Comparison of ENCODE assay signal across 10 cellular contexts in genomic region chr5:149544199-149544472, GRCh38. TPM values are rescaled to one million over a fixed set of nuclear protein-coding genes. Genes with fewer than 3 reads are reported as not detected.
DNase-seq lines count a peak whose midpoint lies in the region; ATAC-seq and TF ChIP-seq lines count a peak whose summit lies in the region.
"Had no signal": no experiment of that assay in that cellular context is flagged by ENCODE, and none has a peak within 500 bp of the region (broad histone marks: within the 10 kb centered on the region; RNA-seq: fewer than 3 reads in every experiment).

No MANE protein-coding gene starts in this region.

- H3K36me3 ChIP-seq in cardiac muscle cell (peaks cover 39% of the 10 kb centered on the region), upper lobe of right lung (peaks cover 59% of the 10 kb centered on the region)

- no peak for ATAC-seq in Right ventricle myocardium superior (ENCODE audit: poor library complexity)
- ATAC-seq in natural killer cell: peak in 1 of 3 donors; percentile 67
- peak; percentile 62 for ATAC-seq in upper lobe of right lung
- ATAC-seq in activated CD4-positive, alpha-beta T cell treated with anti-CD3 and anti-CD28 coated beads for 36 hours: no peak
- no peak for ATAC-seq in GM19324 (IDR thresholded peaks at IDR 0.05; ENCODE audit: low FRiP score, unreplicated experiment)

- no peaks in the 10 kb centered on the region for H3K9me3 Mint-ChIP-seq in natural killer cell
- H3K9me3 Mint-ChIP-seq in activated CD4-positive, alpha-beta T cell treated with anti-CD3 and anti-CD28 coated beads for 36 hours (ENCODE audit: low read depth): no peaks in the 10 kb centered on the region

- no peaks in the 10 kb centered on the region for H3K36me3 Mint-ChIP-seq in natural killer cell
- peaks cover 67% of the 10 kb centered on the region for H3K36me3 Mint-ChIP-seq in activated CD4-positive, alpha-beta T cell treated with anti-CD3 and anti-CD28 coated beads for 36 hours (ENCODE audit: low read depth)

- no peaks in the 10 kb centered on the region for H3K27me3 Mint-ChIP-seq in natural killer cell (ENCODE audit: low read depth in 2 of 2)
- no peaks in the 10 kb centered on the region for H3K27me3 Mint-ChIP-seq in activated CD4-positive, alpha-beta T cell treated with anti-CD3 and anti-CD28 coated beads for 36 hours

- H3K9me3 ChIP-seq in cardiac muscle cell (ENCODE audit: low read depth) (no peaks in the 10 kb centered on the region), upper lobe of right lung (no peaks in the 10 kb centered on the region)
- H3K9me3 ChIP-seq: SJCRH30 had no signal

- peak overlapping the region; percentile 75 for H3K27ac ChIP-seq in cardiac muscle cell
- peak overlapping the region in 1 of 2 donors; percentile 54 for H3K27ac ChIP-seq in coronary artery
- no peak overlapping the region for H3K27ac ChIP-seq in upper lobe of right lung
- H3K27ac ChIP-seq: SJCRH30 had no signal

- POLR2A ChIA-PET in activated CD4-positive, alpha-beta T cell treated with anti-CD3 and anti-CD28 coated beads for 36 hours (lab: Charles Lee): interaction anchor here (0.5 to 1.0 kb wide), 3 partner anchors 47 to 362 kb away, joined by 4 to 8 read pairs (median 5); no protein-coding TSS in a partner anchor

- peaks cover 36% of the 10 kb centered on the region for H3K4me1 ChIP-seq in cardiac muscle cell (ENCODE audit: low read depth)
- peaks cover 82% of the 10 kb centered on the region for H3K4me1 ChIP-seq in upper lobe of right lung
- H3K4me1 ChIP-seq: SJCRH30 had no signal

- H3K4me3 ChIP-seq in cardiac muscle cell (no peak overlapping the region), coronary artery (peak overlapping the region; percentile 42), upper lobe of right lung (no peak overlapping the region)
- H3K4me3 ChIP-seq: SJCRH30 had no signal

- H3K27me3 ChIP-seq in cardiac muscle cell (no peaks in the 10 kb centered on the region), upper lobe of right lung (no peaks in the 10 kb centered on the region)
- H3K27me3 ChIP-seq: SJCRH30 had no signal

- CTCF ChIA-PET in activated CD4-positive, alpha-beta T cell treated with anti-CD3 and anti-CD28 coated beads for 36 hours (lab: Charles Lee): interaction anchor here (1.1 to 2.0 kb wide), 7 partner anchors 17 to 111 kb away, joined by 3 to 5 read pairs (median 4); no protein-coding TSS in a partner anchor

- no peak overlapping the region for H3K4me3 Mint-ChIP-seq in natural killer cell
- no peak overlapping the region for H3K4me3 Mint-ChIP-seq in activated CD4-positive, alpha-beta T cell treated with anti-CD3 and anti-CD28 coated beads for 36 hours

- peak overlapping the region; percentile 79 to 85 for H3K27ac Mint-ChIP-seq in natural killer cell
- H3K27ac Mint-ChIP-seq in activated CD4-positive, alpha-beta T cell treated with anti-CD3 and anti-CD28 coated beads for 36 hours: no peak overlapping the region

- TF ChIP-seq CTCF in cardiac muscle cell (IDR thresholded peaks at IDR 0.05; ENCODE audit: low read depth, low read length): no peak
- TF ChIP-seq CTCF in coronary artery (IDR thresholded peaks at IDR 0.05): no peak
- no peak for TF ChIP-seq CTCF in natural killer cell (IDR thresholded peaks at IDR 0.05)
- no peak for TF ChIP-seq CTCF in upper lobe of right lung (IDR thresholded peaks at IDR 0.05)

- DNase-seq in cardiac muscle cell (ENCODE audit: low read depth in 1 of 2, low spot score in 1 of 2) (no peak), Right ventricle myocardium superior (no peak), coronary artery (ENCODE audit: low spot score) (no peak), natural killer cell (no peak), upper lobe of right lung (no peak), islet precursor cell (no peak)
- no peak for DNase-seq in activated CD4-positive, alpha-beta T cell treated with anti-CD3 and anti-CD28 coated beads for 36 hours
- DNase-seq: SJCRH30; stimulated activated CD4-positive, alpha-beta T cell treated with anti-CD3 and anti-CD28 coated beads, Interleukin-12 subunit alpha, Interleukin-12 subunit beta, amount 100 ng/mL, for 4 hours had no signal

- H3K4me1 Mint-ChIP-seq in natural killer cell: peaks cover 51 to 72% of the 10 kb centered on the region in 2 donors
- H3K4me1 Mint-ChIP-seq in activated CD4-positive, alpha-beta T cell treated with anti-CD3 and anti-CD28 coated beads for 36 hours: peaks cover 70% of the 10 kb centered on the region

- intact Hi-C loops in Right ventricle myocardium superior (cut with DNase I): no loop called here
- intact Hi-C loops in natural killer cell (cut with micrococcal nuclease): no loop called here
- intact Hi-C loops in upper lobe of right lung (cut with DNase I): loop anchor here (10.0 kb wide), 1 partner anchor 49 kb away; no protein-coding TSS in a partner anchor
- intact Hi-C loops in activated CD4-positive, alpha-beta T cell treated with anti-CD3 and anti-CD28 coated beads for 36 hours (cut with DNase I, micrococcal nuclease): loop anchor here in 1 of 2 experiments (5.0 kb wide), 1 partner anchor 47 kb away; no protein-coding TSS in a partner anchor

RNA-seq across cellular contexts. Expression of gene CSNK1A1, which starts 7.1 kb away (rescaled TPM):
- 282 and 286 TPM in 2 replicates for total RNA-seq in cardiac muscle cell
- polyA plus RNA-seq in cardiac muscle cell: 161 and 195 TPM in 2 replicates
- 191 TPM for total RNA-seq in Right ventricle myocardium superior
- 100 to 1,000 TPM; 183 to 209 (median 206) TPM for total RNA-seq in natural killer cell
- 191 TPM for total RNA-seq in upper lobe of right lung
- total RNA-seq in activated CD4-positive, alpha-beta T cell treated with anti-CD3 and anti-CD28 coated beads for 36 hours: 100 to 1,000 TPM; 169 to 203 TPM

RNA-seq across cellular contexts. Expression of gene ARHGEF37, which starts 37.2 kb away (rescaled TPM):
- 4.2 and 7.6 TPM in 2 replicates for total RNA-seq in cardiac muscle cell
- 4.7 and 6.3 TPM in 2 replicates for polyA plus RNA-seq in cardiac muscle cell
- 32.9 TPM for total RNA-seq in Right ventricle myocardium superior
- total RNA-seq in natural killer cell: 1 to 10 TPM in 1 of 3 donors, under 1 TPM in 1, not detected in 1; 0.61 to 2.6 TPM
- 13.3 TPM for total RNA-seq in upper lobe of right lung
- 1 to 10 TPM; 1.7 to 2.1 TPM for total RNA-seq in activated CD4-positive, alpha-beta T cell treated with anti-CD3 and anti-CD28 coated beads for 36 hours
